13 cellular contexts compared by ENCODE assay signal in genomic region chr2:240590681-240591111, GRCh38.
"Had no signal": no experiment of that assay in that cellular context is flagged by ENCODE, and none has a peak within 500 bp of the region (broad histone marks: within the 10 kb centered on the region; RNA-seq: fewer than 3 reads in every experiment).

No MANE protein-coding gene starts in this region.

- H3K9me2 ChIP-seq: SK-N-SH had no signal

- DNase-seq: activated B cell treated with CpG ODN at 0.5 μM for 24 hours; activated CD4-positive, alpha-beta T cell treated with anti-CD3 and anti-CD28 coated beads, Interleukin-2, amount 10 ng/mL, durations not matched to agents 24 days and 14 days; activated CD8-positive, alpha-beta memory T cell treated with anti-CD3 and anti-CD28 coated beads for 24 hours; activated effector memory CD4-positive, alpha-beta T cell treated with anti-CD3 and anti-CD28 coated beads, Interleukin-2, amount 50 U/mL, for 16 hours; activated T-cell treated with anti-CD3 and anti-CD28 coated beads, Interleukin-2, amount 50 U/mL, for 24 hours; cortex of kidney; effector CD8-positive, alpha-beta T cell; foreskin melanocyte; left lung; SK-N-SH; stimulated activated CD4-positive, alpha-beta T cell treated with anti-CD3 and anti-CD28 coated beads, Interleukin-4, amount 100 ng/mL, for 24 hours had no signal

- H3K4me3 ChIP-seq: cardiac muscle cell, heart left ventricle, left lung had no signal

- H3K27ac ChIP-seq: cardiac muscle cell, left lung had no signal

- H3K9ac ChIP-seq: SK-N-SH had no signal

- H3K27me3 ChIP-seq: cardiac muscle cell, heart left ventricle, left lung had no signal

- H3K9me3 ChIP-seq: heart left ventricle, left lung, SK-N-SH had no signal

- H3K4me2 ChIP-seq: SK-N-SH had no signal
